8 cellular contexts compared by ENCODE assay signal in the genomic region with DNA sequence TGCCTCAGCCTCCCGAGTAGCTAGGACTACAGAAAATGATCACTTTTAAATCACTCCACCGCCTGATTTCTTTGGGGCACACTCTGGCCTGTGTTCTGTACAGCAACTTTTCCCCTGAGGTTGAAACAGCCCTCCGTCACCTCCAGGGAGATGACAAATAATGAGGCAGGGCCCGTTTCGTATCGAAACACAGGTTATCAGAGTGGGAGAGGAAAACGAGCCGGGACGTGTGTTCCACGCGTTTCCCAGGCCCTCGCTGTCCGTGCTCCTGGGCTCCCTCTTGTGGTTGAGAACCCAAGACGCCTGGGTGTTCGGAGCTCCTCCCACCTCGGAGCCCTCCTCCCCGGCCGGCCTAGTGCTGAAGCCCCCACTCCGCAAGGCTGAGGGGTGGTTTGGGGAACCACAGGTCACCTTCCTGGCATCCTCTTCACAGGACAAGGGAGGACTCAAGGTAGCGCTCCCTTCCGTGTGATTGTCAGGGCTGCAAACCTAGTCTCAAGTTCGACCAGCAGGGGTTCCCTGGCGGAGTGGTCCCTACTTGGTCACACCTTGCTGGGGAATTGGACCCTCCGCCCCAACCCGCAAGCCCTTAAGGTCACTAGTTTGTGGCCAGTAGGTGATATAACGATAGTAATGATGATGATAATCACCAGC. TPM values are rescaled to one million over a fixed set of nuclear protein-coding genes. Genes with fewer than 3 reads are reported as not detected.
A peak's percentile ranks its signal among the peaks of the same experiment; 100 is the strongest.
DNase-seq lines count a peak whose midpoint lies in the region; ATAC-seq and TF ChIP-seq lines count a peak whose summit lies in the region.

No MANE protein-coding gene starts in this region.

- 10 to 11% methylated on average over 17 to 25 of the region's 26 CpGs for WGBS in tibial nerve, 2 donors

- H3K9ac ChIP-seq in SK-N-MC (ENCODE audit: insufficient read length): peak overlapping the region; percentile 61

- H3K36me3 ChIP-seq in SK-N-MC (ENCODE audit: insufficient read depth, low read length) (no peaks in the 10 kb centered on the region), tibial nerve (no peaks in the 10 kb centered on the region)

- no peak for TF ChIP-seq EP300 in tibial nerve (IDR thresholded peaks at IDR 0.05)

- TF ChIP-seq POLR2A in tibial nerve (IDR thresholded peaks at IDR 0.05): no peak

- DNase-seq in COLO668 (lab: John Stamatoyannopoulos, UW; ENCODE audit: unreplicated experiment): peak; percentile 79
- peak; percentile 65 for DNase-seq in LHCN-M2 (ENCODE audit: low read depth)
- DNase-seq in SK-N-MC (ENCODE audit: low read depth, low spot score): no peak
- DNase-seq in activated naive CD4-positive, alpha-beta T cell treated with anti-CD3 and anti-CD28 coated beads, Interleukin-2, amount 50 U/mL, for 16 hours: peak; percentile 84
- DNase-seq in Right ventricle myocardium inferior (ENCODE audit: missing footprints): peak; percentile 80
- DNase-seq in pons (ENCODE audit: low spot score): peak; percentile 65
- DNase-seq in tibial nerve (ENCODE audit: low spot score in 2 of 2): peak; percentile 66 to 88

- H3K4me1 ChIP-seq in tibial nerve: peaks cover 0 to 23% (median 5%) of the 10 kb centered on the region in 4 donors

- peak; percentile 73 for ATAC-seq in GM21528 (IDR thresholded peaks at IDR 0.05; ENCODE audit: low FRiP score, unreplicated experiment)
- ATAC-seq in Right ventricle myocardium inferior: peak; percentile 92

- peak overlapping the region; percentile 72 for H3K4me3 ChIP-seq in SK-N-MC
- peak overlapping the region; percentile 5 to 43 (median 28) for H3K4me3 ChIP-seq in tibial nerve

- H3K27ac ChIP-seq in SK-N-MC (no peak overlapping the region), tibial nerve (no peak overlapping the region)

- peak; percentile 83 to 92 (median 87) for TF ChIP-seq CTCF in tibial nerve (IDR thresholded peaks at IDR 0.05)

- intact Hi-C loops in Right ventricle myocardium inferior (cut with DNase I): loop anchor here (2.0 to 10.0 kb wide), 3 partner anchors 78 to 294 kb away; no protein-coding TSS in a partner anchor

- no peaks in the 10 kb centered on the region for H3K27me3 ChIP-seq in tibial nerve

- H3K9me3 ChIP-seq in SK-N-MC (ENCODE audit: low read depth, low read length): no peaks in the 10 kb centered on the region
- no peaks in the 10 kb centered on the region for H3K9me3 ChIP-seq in tibial nerve

RNA-seq across cellular contexts. Expression of a gene that starts 12.8 kb away (rescaled TPM):
- total RNA-seq in LHCN-M2 (2014; rRNA removed): 0.90 and 2.0 TPM in 2 replicates
- 0.39 TPM for polyA plus RNA-seq in LHCN-M2 (2012)
- total RNA-seq in Right ventricle myocardium inferior: not detected
- total RNA-seq in tibial nerve: 1 to 10 TPM in 2 of 4 donors, not detected in 2; 1.2 to 2.5 TPM

RNA-seq across cellular contexts. Expression of a gene that starts 30.0 kb away (rescaled TPM):
- total RNA-seq in LHCN-M2 (2014; rRNA removed) (0.11 and 0.83 TPM in 2 replicates), Right ventricle myocardium inferior (0.54 TPM), tibial nerve (1 to 10 TPM; 1.3 to 9.0 (median 2.7) TPM)
- polyA plus RNA-seq in LHCN-M2 (2012): 0.67 TPM

RNA-seq across cellular contexts. Expression of a gene that starts 46.2 kb away (rescaled TPM):
- total RNA-seq in LHCN-M2 (2014; rRNA removed) (61.9 and 76.6 TPM in 2 replicates), Right ventricle myocardium inferior (63.8 TPM), tibial nerve (10 to 100 TPM; 36.1 to 38.7 (median 37.0) TPM)
- 57.5 TPM for polyA plus RNA-seq in LHCN-M2 (2012)

RNA-seq across cellular contexts. Expression of a gene that starts 48.1 kb away (rescaled TPM):
- total RNA-seq in LHCN-M2 (2014; rRNA removed) (5.4 and 9.8 TPM in 2 replicates), Right ventricle myocardium inferior (0.30 TPM), tibial nerve (1 to 10 TPM in 2 of 4 donors, under 1 TPM in 2; 0.44 to 3.3 (median 1.2) TPM)
- polyA plus RNA-seq in LHCN-M2 (2012): 4.7 TPM
